ENCODE assay signal across 8 cellular contexts in genomic region chr3:14452676-14453367, GRCh38. TPM values are rescaled to one million over a fixed set of nuclear protein-coding genes. Genes with fewer than 3 reads are reported as not detected.
A peak's percentile ranks its signal among the peaks of the same experiment; 100 is the strongest.
DNase-seq lines count a peak whose midpoint lies in the region; ATAC-seq lines count a peak whose summit lies in the region.

No MANE protein-coding gene starts in this region.

- no peaks in the 10 kb centered on the region for H3K36me3 ChIP-seq in endocrine pancreas (ENCODE audit: control insufficient read depth, insufficient read depth, low read length)

- no peaks in the 10 kb centered on the region for H3K9me3 ChIP-seq in endocrine pancreas (ENCODE audit: control insufficient read depth, low read length)

- no peak overlapping the region for H3K4me3 ChIP-seq in endocrine pancreas (ENCODE audit: control insufficient read depth, insufficient read depth, low read length)

- no peak for ATAC-seq in HG02571 (IDR thresholded peaks at IDR 0.05; ENCODE audit: unreplicated experiment)

- no peaks in the 10 kb centered on the region for H3K4me1 ChIP-seq in endocrine pancreas (ENCODE audit: control insufficient read depth, insufficient read depth, low read length)

- DNase-seq in AG20443 (ENCODE audit: low spot score) (peak; percentile 92), NCI-H2196 treated with DMSO at 0.1 percent for 48 hours (lab: John Stamatoyannopoulos, UW; ENCODE audit: unreplicated experiment) (peak; percentile 76), middle frontal gyrus (ENCODE audit: extremely low spot score, low spot score) (peak; percentile 70), ureter (ENCODE audit: low spot score) (peak; percentile 93), HUDEP-2 (lab: John Stamatoyannopoulos, UW; ENCODE audit: unreplicated experiment in 76 of 76) (no peak), islet precursor cell (no peak)

- H3K9ac ChIP-seq in endocrine pancreas (ENCODE audit: control insufficient read depth, insufficient read depth, low read length): peak overlapping the region; percentile 32

- H3K27me3 ChIP-seq in endocrine pancreas (ENCODE audit: control insufficient read depth, insufficient read depth, low read length): no peaks in the 10 kb centered on the region

RNA-seq across cellular contexts. Expression of gene SLC6A6, which starts 50.4 kb away (rescaled TPM):
- total RNA-seq in ureter: 19.4 TPM

Comparison
In these comparisons a context has a peak if more than half of its experiments do, and no peak if none do; other contexts are left out.
1. DNase-seq: peak in AG20443 (single experiment), NCI-H2196 treated with DMSO at 0.1 percent for 48 hours (single experiment), middle frontal gyrus (single experiment) and ureter (single experiment); none in HUDEP-2 (0 of 76) and islet precursor cell (single experiment).